ENCODE assay signal across 8 cellular contexts in genomic region chr9:130693101-130693425, GRCh38. TPM values are rescaled to one million over a fixed set of nuclear protein-coding genes. Genes with fewer than 3 reads are reported as not detected.
A peak's percentile ranks its signal among the peaks of the same experiment; 100 is the strongest.
DNase-seq lines count a peak whose midpoint lies in the region; ATAC-seq and TF ChIP-seq lines count a peak whose summit lies in the region.

No MANE protein-coding gene starts in this region.

- H3K27ac ChIP-seq in VCaP (peak overlapping the region; percentile 80), right cardiac atrium (ENCODE audit: low read length) (no peak overlapping the region), skin epidermis (peak overlapping the region in 17 of 21 experiments; percentile 1 to 79 (median 57))

- peak; percentile 10 for ATAC-seq in GM21528 (IDR thresholded peaks at IDR 0.05; ENCODE audit: low FRiP score, unreplicated experiment)
- no peak for ATAC-seq in right cardiac atrium
- no peak for ATAC-seq in HG02588 (IDR thresholded peaks at IDR 0.05; ENCODE audit: unreplicated experiment)

- H3K4me1 ChIP-seq in right cardiac atrium (ENCODE audit: control insufficient read depth, insufficient read depth, low read length), result no peaks in the 10 kb centered on the region

- WGBS in right cardiac atrium, result 4% methylated on average over 8 of the region's 8 CpGs

- no peak for TF ChIP-seq CTCF in VCaP (conservative IDR thresholded peaks at IDR 0.05)

- no peaks in the 10 kb centered on the region for H3K27me3 ChIP-seq in right cardiac atrium (ENCODE audit: control insufficient read depth, insufficient read depth)

- DNase-seq in right cardiac atrium (no peak), NCI-H82 (lab: John Stamatoyannopoulos, UW) (no peak), RKO (ENCODE audit: low spot score) (no peak)
- DNase-seq in activated CD4-positive, CD25-positive, alpha-beta regulatory T cell treated with anti-CD3 and anti-CD28 coated beads, Interleukin-2, amount 50 U/mL, for 72 hours, result no peak

- H3K9me3 ChIP-seq in right cardiac atrium (ENCODE audit: control insufficient read depth, low read length), result no peaks in the 10 kb centered on the region

- intact Hi-C loops in right cardiac atrium (cut with DNase I), result no loop called here

- peak overlapping the region; percentile 64 for H3K4me3 ChIP-seq in right cardiac atrium (ENCODE audit: low read length)
- peak overlapping the region; percentile 48 to 90 (median 69) for H3K4me3 ChIP-seq in skin epidermis

RNA-seq across cellular contexts. Expression of gene EXOSC2, which starts 0.5 kb away (rescaled TPM):
- 10 to 100 TPM; 14.2 to 17.9 (median 15.5) TPM for total RNA-seq in right cardiac atrium
- 11.0 TPM for polyA plus RNA-seq in right cardiac atrium

RNA-seq across cellular contexts. Expression of gene PRDM12, which starts 28.7 kb away (rescaled TPM):
- not detected for total RNA-seq in right cardiac atrium
- 0.02 TPM for polyA plus RNA-seq in right cardiac atrium
